ENCODE assay signal across 20 cellular contexts in the genomic region with DNA sequence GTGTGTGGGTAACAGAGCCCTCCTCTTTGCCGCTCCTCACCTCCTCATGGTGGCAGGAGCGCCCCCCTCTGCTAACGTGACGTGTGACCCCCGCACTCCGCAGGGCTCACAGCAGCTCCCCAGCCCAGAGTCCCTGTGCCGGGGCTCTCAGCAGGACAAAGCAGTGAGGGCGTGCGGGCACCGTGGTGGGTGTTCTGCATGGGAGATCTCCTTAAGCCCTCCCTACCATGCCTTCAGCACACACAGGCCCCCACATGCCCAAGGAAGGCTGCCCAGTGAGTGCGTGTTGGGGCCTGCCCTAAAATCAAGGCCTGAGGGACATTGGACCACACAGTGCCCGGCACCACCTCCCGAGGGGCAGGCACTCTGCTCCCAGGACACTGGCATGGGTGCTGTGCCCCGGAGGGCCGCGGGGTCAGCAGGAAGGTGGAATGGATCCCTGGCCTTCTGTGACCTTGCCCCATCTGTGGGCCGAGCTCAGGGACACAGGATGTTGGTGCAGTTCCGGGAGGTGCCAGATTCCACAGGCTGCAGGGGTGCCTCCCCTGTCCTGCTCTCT. TPM values are rescaled to one million over a fixed set of nuclear protein-coding genes. Genes with fewer than 3 reads are reported as not detected.
A peak's percentile ranks its signal among the peaks of the same experiment; 100 is the strongest.
DNase-seq lines count a peak whose midpoint lies in the region; ATAC-seq and TF ChIP-seq lines count a peak whose summit lies in the region.
"Had no signal": no experiment of that assay in that cellular context is flagged by ENCODE, and none has a peak within 500 bp of the region (broad histone marks: within the 10 kb centered on the region; RNA-seq: fewer than 3 reads in every experiment).

No MANE protein-coding gene starts in this region.

- peaks cover 12 to 24% of the 10 kb centered on the region in 2 donors for H3K27me3 Mint-ChIP-seq in natural killer cell treated with Interleukin-12 subunit alpha and Interleukin-12 subunit beta and Interleukin-15 and Interleukin-18, amount 100 ng/mL, for 72 hours
- H3K27me3 Mint-ChIP-seq: activated naive CD8-positive, alpha-beta T cell had no signal

- no peak for TF ChIP-seq CTCF in coronary artery (IDR thresholded peaks at IDR 0.05)

- no peak overlapping the region for H3K27ac ChIP-seq in coronary artery
- H3K27ac ChIP-seq: epithelial cell of prostate had no signal

- peak; percentile 62 for DNase-seq in cardiac septum (ENCODE audit: low spot score)
- DNase-seq in left cardiac atrium = no peak
- DNase-seq in coronary artery (ENCODE audit: low spot score) = peak; percentile 29
- peak; percentile 44 for DNase-seq in natural killer cell treated with Interleukin-12 subunit alpha and Interleukin-12 subunit beta and Interleukin-15 and Interleukin-18, amount 100 ng/mL, for 72 hours (ENCODE audit: low spot score)
- no peak for DNase-seq in OCI-M1 (lab: John Stamatoyannopoulos, UW)
- DNase-seq in GDM1 (lab: John Stamatoyannopoulos, UW) = no peak
- DNase-seq: dermis blood vessel endothelial cell; foreskin melanocyte; NCI-H1092; NCI-H526; occipital lobe; stimulated activated CD4-positive, alpha-beta T cell treated with anti-CD3 and anti-CD28 coated beads, Interleukin-1b, Interleukin-23, amount 100 ng/mL, for 48 hours had no signal

- no peaks in the 10 kb centered on the region for H3K36me3 Mint-ChIP-seq in natural killer cell treated with Interleukin-12 subunit alpha and Interleukin-12 subunit beta and Interleukin-15 and Interleukin-18, amount 100 ng/mL, for 72 hours
- H3K36me3 Mint-ChIP-seq: activated naive CD8-positive, alpha-beta T cell had no signal

- intact Hi-C loops in cardiac septum (cut with DNase I) (no loop called here), left cardiac atrium (cut with DNase I) (no loop called here)

- H3K4me3 ChIP-seq in coronary artery = no peak overlapping the region

- ATAC-seq in left cardiac atrium (no peak), HG03469 (IDR thresholded peaks at IDR 0.05; ENCODE audit: unreplicated experiment) (no peak), HG03135 (IDR thresholded peaks at IDR 0.05; ENCODE audit: unreplicated experiment) (no peak)
- ATAC-seq in natural killer cell treated with Interleukin-12 subunit alpha and Interleukin-12 subunit beta and Interleukin-15 and Interleukin-18, amount 100 ng/mL, for 72 hours = no peak
- ATAC-seq: activated CD4-positive, CD25-positive, alpha-beta regulatory T cell treated with anti-CD3 and anti-CD28 coated beads, Interleukin-2, amount 50 U/mL, for 24 hours had no signal

- H3K27ac Mint-ChIP-seq in natural killer cell treated with Interleukin-12 subunit alpha and Interleukin-12 subunit beta and Interleukin-15 and Interleukin-18, amount 100 ng/mL, for 72 hours = no peak overlapping the region
- H3K27ac Mint-ChIP-seq: activated naive CD8-positive, alpha-beta T cell; T-helper 2 cell treated with Interferon-gamma antibody and Interleukin-4, amounts not matched to agents 5 μg/mL and 100 μg/mL, for 36 hours had no signal

- H3K4me1 Mint-ChIP-seq in natural killer cell treated with Interleukin-12 subunit alpha and Interleukin-12 subunit beta and Interleukin-15 and Interleukin-18, amount 100 ng/mL, for 72 hours (ENCODE audit: low read depth in 2 of 2) = peaks cover 0 to 3% of the 10 kb centered on the region in 2 donors

- no peak overlapping the region for H3K4me3 Mint-ChIP-seq in natural killer cell treated with Interleukin-12 subunit alpha and Interleukin-12 subunit beta and Interleukin-15 and Interleukin-18, amount 100 ng/mL, for 72 hours
- H3K4me3 Mint-ChIP-seq: activated naive CD8-positive, alpha-beta T cell; T-helper 2 cell treated with Interferon-gamma antibody and Interleukin-4, amounts not matched to agents 5 μg/mL and 100 μg/mL, for 36 hours had no signal

- H3K9me3 Mint-ChIP-seq in natural killer cell treated with Interleukin-12 subunit alpha and Interleukin-12 subunit beta and Interleukin-15 and Interleukin-18, amount 100 ng/mL, for 72 hours = no peaks in the 10 kb centered on the region
- H3K9me3 Mint-ChIP-seq: T-helper 2 cell treated with Interferon-gamma antibody and Interleukin-4, amounts not matched to agents 5 μg/mL and 100 μg/mL, for 36 hours had no signal

RNA-seq across cellular contexts. Expression of a gene that starts 10.1 kb away (rescaled TPM):
- total RNA-seq in cardiac septum = not detected
- total RNA-seq in left cardiac atrium = not detected
- not detected for total RNA-seq in natural killer cell treated with Interleukin-12 subunit alpha and Interleukin-12 subunit beta and Interleukin-15 and Interleukin-18, amount 100 ng/mL, for 72 hours
- total RNA-seq: Daoy, dermis blood vessel endothelial cell, H4, occipital lobe had no signal

Comparison
In these comparisons a context has a peak if more than half of its experiments do, and no peak if none do; other contexts are left out.
1. DNase-seq: peak in cardiac septum (single experiment), coronary artery (single experiment) and natural killer cell treated with Interleukin-12 subunit alpha and Interleukin-12 subunit beta and Interleukin-15 and Interleukin-18, amount 100 ng/mL, for 72 hours (single experiment); none in left cardiac atrium (single experiment), OCI-M1 (single experiment) and GDM1 (single experiment).